Comparison of ENCODE assay signal across 15 cellular contexts in the genomic region with DNA sequence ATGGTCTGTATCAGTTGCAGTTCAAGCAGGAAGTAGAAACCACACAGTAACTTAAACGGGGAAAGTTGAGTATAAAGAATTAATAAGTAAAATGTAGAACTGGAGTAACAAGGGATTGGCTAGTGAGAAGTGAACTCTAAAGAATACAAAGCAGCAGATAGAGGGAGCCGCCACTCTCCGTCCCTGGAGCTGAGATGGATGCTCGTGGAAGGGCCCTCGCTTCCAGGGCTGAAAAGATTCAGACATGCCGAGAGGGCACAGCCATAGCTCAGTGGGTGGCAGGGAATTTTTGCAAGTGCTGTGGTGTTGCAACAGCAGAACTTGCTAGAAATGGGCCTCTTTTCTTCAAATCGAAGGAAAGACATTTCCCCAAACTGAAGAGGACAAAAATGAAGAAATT.
A peak's percentile ranks its signal among the peaks of the same experiment; 100 is the strongest.
DNase-seq lines count a peak whose midpoint lies in the region; ATAC-seq and TF ChIP-seq lines count a peak whose summit lies in the region.
"Had no signal": no experiment of that assay in that cellular context is flagged by ENCODE, and none has a peak within 500 bp of the region (broad histone marks: within the 10 kb centered on the region; RNA-seq: fewer than 3 reads in every experiment).

No MANE protein-coding gene starts in this region.

- H3K4me3 ChIP-seq in PC-3 (ENCODE audit: low read length) (no peak overlapping the region), fibroblast of pulmonary artery (replicated peaks; ENCODE audit: low read depth, low read length) (no peak overlapping the region), skeletal muscle satellite cell (ENCODE audit: low read length) (no peak overlapping the region), dorsolateral prefrontal cortex (no peak overlapping the region)

- no peak overlapping the region for H3K9ac ChIP-seq in PC-3 (ENCODE audit: low read length)
- H3K9ac ChIP-seq in skeletal muscle satellite cell (ENCODE audit: low read depth, low read length), result peak overlapping the region; percentile 70

- H2AFZ ChIP-seq in PC-3 (ENCODE audit: low read length), result no peak overlapping the region

- no TSS peak for BruUV-seq in PC-3 (replicated peaks; lab: Mats Ljungman, UMichigan)

- H3K4me1 ChIP-seq in PC-3 (ENCODE audit: insufficient read depth, low read length) (peaks cover 52% of the 10 kb centered on the region), skeletal muscle satellite cell (ENCODE audit: control insufficient read depth, insufficient read depth, low read length) (peaks cover 68% of the 10 kb centered on the region)

- H3K9me3 ChIP-seq in PC-3 (ENCODE audit: low read length), result no peaks in the 10 kb centered on the region
- H3K9me3 ChIP-seq in skeletal muscle satellite cell (replicated peaks; ENCODE audit: low read length), result no peaks in the 10 kb centered on the region

- peak; percentile 20 for DNase-seq in ELR (ENCODE audit: low read depth)
- no peak for DNase-seq in PC-3
- DNase-seq in fibroblast of pulmonary artery (ENCODE audit: low read depth), result peak; percentile 20
- no peak for DNase-seq in HPDE6-E6E7 (ENCODE audit: extremely low spot score)
- DNase-seq in NCI-H345 (lab: John Stamatoyannopoulos, UW), result no peak
- DNase-seq in dorsolateral prefrontal cortex, result no peak
- DNase-seq: activated CD4-positive, alpha-beta T cell treated with anti-CD3 and anti-CD28 coated beads for 4 hours; central memory CD4-positive, alpha-beta T cell; DMS53; NCI-H526; nucleus accumbens had no signal

- no peaks in the 10 kb centered on the region for H3K79me2 ChIP-seq in PC-3 (ENCODE audit: low read length)

- H3K36me3 ChIP-seq in PC-3 (ENCODE audit: low read depth, low read length) (no peaks in the 10 kb centered on the region), skeletal muscle satellite cell (ENCODE audit: insufficient read depth, low read length) (no peaks in the 10 kb centered on the region)

- H3K27ac ChIP-seq in PC-3 (ENCODE audit: low read length) (no peak overlapping the region), dorsolateral prefrontal cortex (no peak overlapping the region)

- no peaks in the 10 kb centered on the region for H3K9me2 ChIP-seq in PC-3 (replicated peaks; ENCODE audit: low read length)

- intact Hi-C loops in PC-3 (cut with micrococcal nuclease), result no loop called here
- intact Hi-C loops in dorsolateral prefrontal cortex (cut with DNase I), result no loop called here

- H3F3A ChIP-seq in PC-3 (ENCODE audit: low read length, unreplicated experiment), result no peaks in the 10 kb centered on the region

- H3K27me3 ChIP-seq in PC-3 (ENCODE audit: low read length) (no peaks in the 10 kb centered on the region), skeletal muscle satellite cell (ENCODE audit: control insufficient read depth, insufficient read depth, low read length) (no peaks in the 10 kb centered on the region), dorsolateral prefrontal cortex (peaks cover 0 to 8% (median 0%) of the 10 kb centered on the region in 45 donors)

- POLR2A ChIA-PET in PC-3 (lab: Charles Lee; ENCODE audit: unreplicated experiment), result interaction anchor here (0.6 kb wide), 1 partner anchor 130 kb away, joined by 8 read pairs; no protein-coding TSS in a partner anchor

- CTCF ChIA-PET in PC-3 (lab: Charles Lee), result no interaction called here

- ATAC-seq in PC-3 (no peak), HG03175 (IDR thresholded peaks at IDR 0.05; ENCODE audit: unreplicated experiment) (no peak)
- ATAC-seq: activated T-helper 17 cell treated with anti-CD3 and anti-CD28 coated beads, Interleukin-2, amount 50 U/mL, for 72 hours; stimulated activated memory B cell treated with anti-CD40 and anti-IgM and Interleukin-4, amounts not matched to agents 10 μg/mL and 1 μg/mL and 100 μg/mL, for 72 hours had no signal

- H3K4me2 ChIP-seq in PC-3 (ENCODE audit: low read length) (no peak overlapping the region), skeletal muscle satellite cell (ENCODE audit: low read length) (no peak overlapping the region)

- TF ChIP-seq CTCF in PC-3 (conservative IDR thresholded peaks at IDR 0.05; ENCODE audit: low read depth, low read length) (0 out of 2 replicates have a peak, but pooled peaks have one; percentile 12), fibroblast of pulmonary artery (IDR thresholded peaks at IDR 0.05; ENCODE audit: low read length, missing control alignments) (no peak), dorsolateral prefrontal cortex (IDR thresholded peaks at IDR 0.05 in 54 of 56, conservative IDR thresholded peaks at IDR 0.05 in 2 of 56; ENCODE audit: low read depth in 1 of 56, partially characterized antibody in 56 of 56) (peak in 4 of 56 donors; percentile 13 to 19 (median 16))

- H4K20me1 ChIP-seq in PC-3 (ENCODE audit: low read length), result no peaks in the 10 kb centered on the region

Comparison
In these comparisons a context has a peak if more than half of its experiments do, and no peak if none do; other contexts are left out.
1. DNase-seq: peak in ELR (single experiment) and fibroblast of pulmonary artery (single experiment); none in PC-3 (single experiment), HPDE6-E6E7 (single experiment), NCI-H345 (single experiment) and dorsolateral prefrontal cortex (0 of 10).